Comparison of ENCODE assay signal across 8 cellular contexts in genomic region chr11:576791-577610, GRCh38. TPM values are rescaled to one million over a fixed set of nuclear protein-coding genes. Genes with fewer than 3 reads are reported as not detected.
DNase-seq lines count a peak whose midpoint lies in the region; ATAC-seq and TF ChIP-seq lines count a peak whose summit lies in the region.

No MANE protein-coding gene starts in this region.

- no peaks in the 10 kb centered on the region for H3K27me3 ChIP-seq in muscle layer of duodenum (ENCODE audit: low read depth, low read length)

- ATAC-seq in HG03280 (IDR thresholded peaks at IDR 0.05; ENCODE audit: unreplicated experiment) (no peak), HG03457 (IDR thresholded peaks at IDR 0.05; ENCODE audit: unreplicated experiment) (no peak)

- peaks cover 23 to 55% of the 10 kb centered on the region in 2 donors for H3K4me1 ChIP-seq in muscle layer of duodenum (ENCODE audit: control insufficient read depth in 1 of 2, insufficient read depth in 2 of 2, low read length in 2 of 2)

- H3K9me3 Mint-ChIP-seq in IgD-negative memory B cell = peaks cover 0 to 2% (median 0%) of the 10 kb centered on the region in 3 donors

- peak overlapping the region in 2 of 3 donors; percentile 42 to 67 for H3K27ac Mint-ChIP-seq in IgD-negative memory B cell

- no peaks in the 10 kb centered on the region for H3K36me3 Mint-ChIP-seq in IgD-negative memory B cell

- peaks cover 20 to 33% (median 25%) of the 10 kb centered on the region in 3 donors for H3K4me1 Mint-ChIP-seq in IgD-negative memory B cell

- H3K27me3 Mint-ChIP-seq in IgD-negative memory B cell = peaks cover 13% of the 10 kb centered on the region

- H3K4me3 ChIP-seq in AG10803 (ENCODE audit: low read length) = peak overlapping the region; percentile 93
- peak overlapping the region; percentile 85 for H3K4me3 ChIP-seq in coronary artery
- H3K4me3 ChIP-seq in muscle layer of duodenum (ENCODE audit: low read depth in 1 of 2, low read length in 2 of 2) = peak overlapping the region; percentile 85 to 93

- no peaks in the 10 kb centered on the region for H3K9me3 ChIP-seq in muscle layer of duodenum (ENCODE audit: control insufficient read depth in 1 of 2, low read length in 2 of 2)

- no peak for DNase-seq in AG10803 (ENCODE audit: low read depth)
- no peak for DNase-seq in coronary artery (ENCODE audit: low spot score)
- DNase-seq in cerebellar nuclear complex (lab: John Stamatoyannopoulos, UW) = no peak
- DNase-seq in NOMO-1 treated with dmso at 0.1 percent for 144 hours (lab: John Stamatoyannopoulos, UW; ENCODE audit: unreplicated experiment) = no peak

- peak overlapping the region; percentile 84 to 94 (median 90) for H3K4me3 Mint-ChIP-seq in IgD-negative memory B cell

- H3K27ac ChIP-seq in coronary artery = peak overlapping the region; percentile 36 to 93
- H3K27ac ChIP-seq in muscle layer of duodenum (ENCODE audit: low read length) = peak overlapping the region; percentile 64

- TF ChIP-seq CTCF in AG10803 (conservative IDR thresholded peaks at IDR 0.05; ENCODE audit: low read length) (no peak), coronary artery (IDR thresholded peaks at IDR 0.05) (no peak)

- H3K36me3 ChIP-seq in muscle layer of duodenum (ENCODE audit: control insufficient read depth in 1 of 2, insufficient read depth in 2 of 2, low read length in 2 of 2) = peaks cover 5 to 6% of the 10 kb centered on the region in 2 donors

RNA-seq across cellular contexts. Expression of gene PHRF1, which starts 0.7 kb away (rescaled TPM):
- polyA plus RNA-seq in IgD-negative memory B cell = 15.4 TPM

RNA-seq across cellular contexts. Expression of gene RASSF7, which starts 16.2 kb away (rescaled TPM):
- 42.0 TPM for polyA plus RNA-seq in IgD-negative memory B cell

RNA-seq across cellular contexts. Expression of gene LMNTD2, which starts 16.5 kb away (rescaled TPM):
- polyA plus RNA-seq in IgD-negative memory B cell = 3.8 TPM

RNA-seq across cellular contexts. Expression of gene IRF7, which starts 38.7 kb away (rescaled TPM):
- polyA plus RNA-seq in IgD-negative memory B cell = 103 TPM

RNA-seq across cellular contexts. Expression of gene LRRC56, which starts 39.7 kb away (rescaled TPM):
- 2.6 TPM for polyA plus RNA-seq in IgD-negative memory B cell
